8 cellular contexts compared by ENCODE assay signal in genomic region chr7:50281680-50282445, GRCh38. TPM values are rescaled to one million over a fixed set of nuclear protein-coding genes. Genes with fewer than 3 reads are reported as not detected.
A peak's percentile ranks its signal among the peaks of the same experiment; 100 is the strongest.
DNase-seq lines count a peak whose midpoint lies in the region; ATAC-seq and TF ChIP-seq lines count a peak whose summit lies in the region.

No MANE protein-coding gene starts in this region.

- in situ Hi-C loops in ACHN (cut with HindIII; ENCODE audit: low pct_ligation_motif_present, low pct_unique_long_range_greater_than_20kb, low sequenced_read_pairs), result no loop called here

- no peaks in the 10 kb centered on the region for H3K36me3 Mint-ChIP-seq in CD8-positive, alpha-beta T cell
- peaks cover 4% of the 10 kb centered on the region for H3K36me3 Mint-ChIP-seq in activated CD8-positive, alpha-beta T cell treated with anti-CD3 and anti-CD28 coated beads for 36 hours (ENCODE audit: low read depth)

- H3K4me1 ChIP-seq in CD8-positive, alpha-beta T cell (ENCODE audit: insufficient read depth, low read length), result peaks cover 53% of the 10 kb centered on the region

- H3K27me3 Mint-ChIP-seq in CD8-positive, alpha-beta T cell (ENCODE audit: low read depth), result no peaks in the 10 kb centered on the region
- H3K27me3 Mint-ChIP-seq in activated CD8-positive, alpha-beta T cell treated with anti-CD3 and anti-CD28 coated beads for 36 hours, result no peaks in the 10 kb centered on the region

- peak overlapping the region; percentile 30 for H3K4me3 ChIP-seq in CD8-positive, alpha-beta T cell (ENCODE audit: low read depth, low read length)

- intact Hi-C loops in CD8-positive, alpha-beta T cell (cut with DNase I, micrococcal nuclease), result loop anchor here (2.0 to 5.0 kb wide), 3 partner anchors 15 to 75 kb away; no protein-coding TSS in a partner anchor
- intact Hi-C loops in activated CD8-positive, alpha-beta T cell treated with anti-CD3 and anti-CD28 coated beads for 36 hours (cut with micrococcal nuclease), result no loop called here

- peaks cover 57% of the 10 kb centered on the region for H3K4me1 Mint-ChIP-seq in CD8-positive, alpha-beta T cell (ENCODE audit: low read depth)
- peaks cover 63% of the 10 kb centered on the region for H3K4me1 Mint-ChIP-seq in activated CD8-positive, alpha-beta T cell treated with anti-CD3 and anti-CD28 coated beads for 36 hours (ENCODE audit: low read depth)

- peak overlapping the region; percentile 45 for H3K27ac ChIP-seq in CD8-positive, alpha-beta T cell (ENCODE audit: low read depth, low read length)

- no peaks in the 10 kb centered on the region for H3K9me3 Mint-ChIP-seq in CD8-positive, alpha-beta T cell
- peaks cover 2% of the 10 kb centered on the region for H3K9me3 Mint-ChIP-seq in activated CD8-positive, alpha-beta T cell treated with anti-CD3 and anti-CD28 coated beads for 36 hours

- peak; percentile 81 for ATAC-seq in CD8-positive, alpha-beta T cell
- ATAC-seq in GM19372 (IDR thresholded peaks at IDR 0.05; ENCODE audit: low read depth, unreplicated experiment) (peak; percentile 87), HG03175 (IDR thresholded peaks at IDR 0.05; ENCODE audit: unreplicated experiment) (peak; percentile 96)
- ATAC-seq in activated CD8-positive, alpha-beta T cell treated with anti-CD3 and anti-CD28 coated beads for 36 hours, result peak; percentile 78

- CTCF ChIA-PET in CD8-positive, alpha-beta T cell (lab: Charles Lee), result interaction anchor here (1.0 to 3.5 kb wide), 6 partner anchors 13 to 86 kb away, joined by 3 to 18 read pairs (median 4); no protein-coding TSS in a partner anchor
- CTCF ChIA-PET in activated CD8-positive, alpha-beta T cell treated with anti-CD3 and anti-CD28 coated beads for 36 hours (lab: Charles Lee), result interaction anchor here (1.1 to 4.8 kb wide), 6 partner anchors 8 to 76 kb away, joined by 3 to 25 read pairs (median 12); no protein-coding TSS in a partner anchor
- CTCF ChIA-PET in HEK293T (lab: Yijun Ruan, JAX), result no interaction called here

- TF ChIP-seq CTCF in CD8-positive, alpha-beta T cell (IDR thresholded peaks at IDR 0.05), result no peak
- TF ChIP-seq CTCF in activated CD8-positive, alpha-beta T cell treated with anti-CD3 and anti-CD28 coated beads for 36 hours (IDR thresholded peaks at IDR 0.05), result no peak

- peak overlapping the region; percentile 96 for H3K27ac Mint-ChIP-seq in CD8-positive, alpha-beta T cell
- H3K27ac Mint-ChIP-seq in activated CD8-positive, alpha-beta T cell treated with anti-CD3 and anti-CD28 coated beads for 36 hours, result peak overlapping the region; percentile 89

- peak overlapping the region; percentile 80 for H3K4me3 Mint-ChIP-seq in CD8-positive, alpha-beta T cell
- H3K4me3 Mint-ChIP-seq in activated CD8-positive, alpha-beta T cell treated with anti-CD3 and anti-CD28 coated beads for 36 hours, result peak overlapping the region; percentile 63

- no peak for DNase-seq in CD8-positive, alpha-beta T cell
- DNase-seq in activated CD8-positive, alpha-beta T cell treated with anti-CD3 and anti-CD28 coated beads for 36 hours, result peak; percentile 45
- DNase-seq in NCI-H2227 (lab: John Stamatoyannopoulos, UW; ENCODE audit: unreplicated experiment), result no peak
- no peak for DNase-seq in ACHN
- DNase-seq in hypothalamus (lab: John Stamatoyannopoulos, UW), result no peak
- no peak for DNase-seq in HEK293T (ENCODE audit: extremely low spot score)

- POLR2A ChIA-PET in CD8-positive, alpha-beta T cell (lab: Charles Lee), result interaction anchor here (0.6 to 3.2 kb wide), 6 partner anchors 9 to 125 kb away, joined by 3 to 17 read pairs (median 4); no protein-coding TSS in a partner anchor
- POLR2A ChIA-PET in activated CD8-positive, alpha-beta T cell treated with anti-CD3 and anti-CD28 coated beads for 36 hours (lab: Charles Lee), result interaction anchor here (0.8 to 4.7 kb wide), 5 partner anchors 9 to 74 kb away, joined by 3 to 35 read pairs (median 13); partner anchors contain the start of gene IKZF1
- POLR2A ChIA-PET in HEK293T (lab: Yijun Ruan, JAX), result no interaction called here

- H3K9me3 ChIP-seq in CD8-positive, alpha-beta T cell (ENCODE audit: low read length), result no peaks in the 10 kb centered on the region

- H3K27me3 ChIP-seq in CD8-positive, alpha-beta T cell (ENCODE audit: insufficient read depth, low read length), result no peaks in the 10 kb centered on the region

- H3K36me3 ChIP-seq in CD8-positive, alpha-beta T cell (ENCODE audit: insufficient read depth, low read length), result no peaks in the 10 kb centered on the region

TF ChIP-seq in HEK293T, 16 proteins besides CTCF, POLR2A, EP300 and RAD21:
- TF ChIP-seq SP1 (IDR thresholded peaks at IDR 0.05), result no peak
- TF ChIP-seq, protein P1, sequence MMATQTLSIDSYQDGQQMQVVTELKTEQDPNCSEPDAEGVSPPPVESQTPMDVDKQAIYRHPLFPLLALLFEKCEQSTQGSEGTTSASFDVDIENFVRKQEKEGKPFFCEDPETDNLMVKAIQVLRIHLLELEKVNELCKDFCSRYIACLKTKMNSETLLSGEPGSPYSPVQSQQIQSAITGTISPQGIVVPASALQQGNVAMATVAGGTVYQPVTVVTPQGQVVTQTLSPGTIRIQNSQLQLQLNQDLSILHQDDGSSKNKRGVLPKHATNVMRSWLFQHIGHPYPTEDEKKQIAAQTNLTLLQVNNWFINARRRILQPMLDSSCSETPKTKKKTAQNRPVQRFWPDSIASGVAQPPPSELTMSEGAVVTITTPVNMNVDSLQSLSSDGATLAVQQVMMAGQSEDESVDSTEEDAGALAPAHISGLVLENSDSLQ (IDR thresholded peaks at IDR 0.05), result no peak
- TF ChIP-seq FOXM1 (IDR thresholded peaks at IDR 0.05; ENCODE audit: borderline replicate concordance), result no peak
- TF ChIP-seq BHLHE40 (IDR thresholded peaks at IDR 0.05; ENCODE audit: borderline replicate concordance), result no peak
TF ChIP-seq in HEK293T: peak in this region for 0.

RNA-seq across cellular contexts. Expression of gene IKZF1, which starts 22.7 kb away (rescaled TPM):
- 100 to 1,000 TPM; 248 TPM for total RNA-seq in CD8-positive, alpha-beta T cell
- 100 to 1,000 TPM; 277 to 295 TPM for total RNA-seq in activated CD8-positive, alpha-beta T cell treated with anti-CD3 and anti-CD28 coated beads for 36 hours
